In genomic region chr7:139720705-139721231, GRCh38 we compare ENCODE assay signal across 9 cellular contexts. TPM values are rescaled to one million over a fixed set of nuclear protein-coding genes. Genes with fewer than 3 reads are reported as not detected.
DNase-seq lines count a peak whose midpoint lies in the region; TF ChIP-seq lines count a peak whose summit lies in the region.
"Had no signal": no experiment of that assay in that cellular context is flagged by ENCODE, and none has a peak within 500 bp of the region (broad histone marks: within the 10 kb centered on the region; RNA-seq: fewer than 3 reads in every experiment).

No MANE protein-coding gene starts in this region.

- DNase-seq in DMS153 (lab: John Stamatoyannopoulos, UW) (peak; percentile 50), HFFc6 (peak; percentile 35), amniotic epithelial cell (ENCODE audit: low read depth) (peak; percentile 69), myocyte (ENCODE audit: low read depth) (peak; percentile 80), middle frontal gyrus (ENCODE audit: extremely low spot score, low spot score) (no peak), KBM-7 (no peak), COR-L47 (lab: John Stamatoyannopoulos, UW) (no peak), NCI-H2081 treated with DMSO at 0.1 percent for 48 hours (lab: John Stamatoyannopoulos, UW) (no peak)
- DNase-seq: effector CD8-positive, alpha-beta T cell had no signal

- H3K27me3 Mint-ChIP-seq in HFFc6 (ENCODE audit: insufficient read depth), result no peaks in the 10 kb centered on the region

- H3K4me3 Mint-ChIP-seq in HFFc6, result no peak overlapping the region

- peaks cover 19% of the 10 kb centered on the region for H3K4me1 Mint-ChIP-seq in HFFc6 (ENCODE audit: low read depth)

- in situ Hi-C loops in KBM-7 (cut with MboI; ENCODE audit: low pct_unique_long_range_greater_than_20kb, low sequenced_read_pairs), result no loop called here

- no peak overlapping the region for H3K27ac Mint-ChIP-seq in HFFc6

- no peak for TF ChIP-seq CTCF in HFFc6 (IDR thresholded peaks at IDR 0.05)

- no peaks in the 10 kb centered on the region for H3K9me3 Mint-ChIP-seq in HFFc6

- H3K36me3 Mint-ChIP-seq in HFFc6 (ENCODE audit: low read depth), result peaks cover 16% of the 10 kb centered on the region

RNA-seq across cellular contexts. Expression of gene HIPK2, which starts 57.0 kb away (rescaled TPM):
- 10 to 100 TPM; 14.6 to 33.4 (median 31.4) TPM for total RNA-seq in HFFc6 (2021; fragmentation: NEBNext Ultra II Directional; extraction: Animal tissue kit (Norgen Biotek cat#: 25700))
- 23.5 and 26.4 TPM in 2 replicates for total RNA-seq in myocyte
- 19.5 TPM for polyA plus RNA-seq in myocyte (2012)

Comparison
In these comparisons a context has a peak if more than half of its experiments do, and no peak if none do; other contexts are left out.
1. DNase-seq: peak in DMS153 (single experiment), HFFc6 (single experiment), amniotic epithelial cell (single experiment) and myocyte (single experiment); none in middle frontal gyrus (single experiment), KBM-7 (single experiment), COR-L47 (single experiment) and NCI-H2081 treated with DMSO at 0.1 percent for 48 hours (single experiment).